Comparison of ENCODE assay signal across 1 cellular context in genomic region chr7:88184848-88185304, GRCh38.
TF ChIP-seq lines count a peak whose summit lies in the region.

No MANE protein-coding gene starts in this region.

TF ChIP-seq in K562, 482 proteins besides CTCF, POLR2A, EP300 and RAD21 (continued from another document and continues in another):
- TF ChIP-seq MITF (IDR thresholded peaks at IDR 0.05) (no peak), EHMT2 (IDR thresholded peaks at IDR 0.05) (peak; percentile 83; the same call in 1 of the 2 replicates), DPF2 (IDR thresholded peaks at IDR 0.05) (peak; percentile 75), SRSF3 (IDR thresholded peaks at IDR 0.05; ENCODE audit: insufficient read depth, low read length) (no peak), MGA (IDR thresholded peaks at IDR 0.05) (peak; percentile 27; the same call in 1 of the 2 replicates), BRD9 (IDR thresholded peaks at IDR 0.05; ENCODE audit: low read depth, partially characterized antibody) (peak; percentile 54), FOXK2 (conservative IDR thresholded peaks at IDR 0.05 in 1 of 2, IDR thresholded peaks at IDR 0.05 in 1 of 2; ENCODE audit: low read depth in 2 of 2) (0 out of 4 replicates have a peak, but pooled peaks of 1 of the 2 experiments have one; percentile 17), HDAC3 (IDR thresholded peaks at IDR 0.05; ENCODE audit: borderline replicate concordance, partially characterized antibody) (no peak), SIN3A (IDR thresholded peaks at IDR 0.05; ENCODE audit: borderline replicate concordance in 2 of 2, control insufficient read depth in 1 of 2, low read depth in 2 of 2, low read length in 2 of 2) (no peak), ATF2 (CRISPR knock-in tag; IDR thresholded peaks at IDR 0.05) (no peak), TBL1XR1 (IDR thresholded peaks at IDR 0.05; ENCODE audit: low read length in 2 of 2) (no peak), ZNF584 (CRISPR knock-in tag; IDR thresholded peaks at IDR 0.05; ENCODE audit: low read depth) (peak; percentile 65; the same call in 1 of the 2 replicates), SMARCE1 (IDR thresholded peaks at IDR 0.05) (peak; percentile 53; the same call in 1 of the 2 replicates), KLF6 (CRISPR knock-in tag; IDR thresholded peaks at IDR 0.05; ENCODE audit: borderline replicate concordance) (no peak), ZNF639 (CRISPR knock-in tag; conservative IDR thresholded peaks at IDR 0.05 in 1 of 2, IDR thresholded peaks at IDR 0.05 in 1 of 2) (peak in 1 of 2 experiments; percentile 84; a peak in 2 of 4 replicates), SMAD3 (CRISPR knock-in tag; conservative IDR thresholded peaks at IDR 0.05) (no peak), SRSF7 (optimal IDR thresholded peaks at IDR 0.05; ENCODE audit: low read depth, low read length) (no peak), THRB (CRISPR knock-in tag; conservative IDR thresholded peaks at IDR 0.05) (no peak), L3MBTL2 (IDR thresholded peaks at IDR 0.05) (peak; percentile 37; the same call in 1 of the 2 replicates), RERE (CRISPR knock-in tag; IDR thresholded peaks at IDR 0.05; ENCODE audit: borderline replicate concordance) (no peak), SMARCA4 (IDR thresholded peaks at IDR 0.05) (peak; percentile 72), NR4A1 (CRISPR knock-in tag; IDR thresholded peaks at IDR 0.05) (no peak), NR4A1 (tag; IDR thresholded peaks at IDR 0.05) (no peak), RBM14 (IDR thresholded peaks at IDR 0.05; ENCODE audit: borderline replicate concordance, insufficient read depth, low read depth, low read length) (no peak), ETV1 (tag; conservative IDR thresholded peaks at IDR 0.05; ENCODE audit: low read depth) (peak; percentile 52; the same call in 1 of the 2 replicates), ARID3B (CRISPR knock-in tag; IDR thresholded peaks at IDR 0.05; ENCODE audit: borderline replicate concordance) (no peak), MXD1 (CRISPR knock-in tag; IDR thresholded peaks at IDR 0.05; ENCODE audit: borderline replicate concordance, poor library complexity, severe bottlenecking) (no peak), SLC30A9 (CRISPR knock-in tag; IDR thresholded peaks at IDR 0.05) (no peak), ARID1B (IDR thresholded peaks at IDR 0.05) (peak; percentile 60), ZNF780A (CRISPR knock-in tag; IDR thresholded peaks at IDR 0.05) (no peak)
